In genomic region chr16:85729452-85729851, GRCh38 we compare ENCODE assay signal across 28 cellular contexts. TPM values are rescaled to one million over a fixed set of nuclear protein-coding genes. Genes with fewer than 3 reads are reported as not detected.
DNase-seq lines count a peak whose midpoint lies in the region; ATAC-seq, FAIRE-seq and TF ChIP-seq lines count a peak whose summit lies in the region.
"Had no signal": no experiment of that assay in that cellular context is flagged by ENCODE, and none has a peak within 500 bp of the region (broad histone marks: within the 10 kb centered on the region; RNA-seq: fewer than 3 reads in every experiment).

No MANE protein-coding gene starts in this region.

- H3K4me3 Mint-ChIP-seq in astrocyte (ENCODE audit: unreplicated experiment) (no peak overlapping the region), naive B cell (no peak overlapping the region)
- no peak overlapping the region for H3K4me3 Mint-ChIP-seq in CD4-positive, alpha-beta T cell
- H3K4me3 Mint-ChIP-seq in activated T-cell treated with anti-CD3 and anti-CD28 coated beads, Interleukin-2, amount 50 U/mL, for 72 hours, result no peak overlapping the region
- H3K4me3 Mint-ChIP-seq: activated naive CD8-positive, alpha-beta T cell treated with anti-CD3 and anti-CD28 coated beads, Interleukin-2, amount 10 ng/mL, durations not matched to agents 7 days and 5 days; memory B cell; natural killer cell had no signal

- POLR2A ChIA-PET in CD4-positive, alpha-beta T cell (lab: Charles Lee), result no interaction called here

- peak overlapping the region; percentile 57 for H2AFZ ChIP-seq in astrocyte (ENCODE audit: low read depth, low read length)

- CTCF ChIA-PET in CD4-positive, alpha-beta T cell (lab: Charles Lee), result no interaction called here

- ATAC-seq in naive B cell (ENCODE audit: low read depth in 2 of 2) (no peak), psoas muscle (no peak)
- ATAC-seq in CD4-positive, alpha-beta T cell (ENCODE audit: poor library complexity), result no peak
- ATAC-seq in activated T-cell treated with anti-CD3 and anti-CD28 coated beads, Interleukin-2, amount 50 U/mL, for 72 hours (replicated peaks in 1 of 2), result no peak
- ATAC-seq: body of pancreas, natural killer cell had no signal

- no peaks in the 10 kb centered on the region for H3K9me3 ChIP-seq in BLaER1 treated with 17β-estradiol and CSF1 and Interleukin-3, amounts not matched to agents 10 nM and 100 nM (replicated peaks in 1 of 11)
- H3K9me3 ChIP-seq in HUES64 (ENCODE audit: insufficient read depth, low read depth, low read length) (no peaks in the 10 kb centered on the region), astrocyte (ENCODE audit: insufficient read depth, low read depth, low read length) (no peaks in the 10 kb centered on the region), psoas muscle (no peaks in the 10 kb centered on the region)
- no peaks in the 10 kb centered on the region for H3K9me3 ChIP-seq in CD4-positive, alpha-beta T cell (ENCODE audit: control insufficient read depth, low read length)
- H3K9me3 ChIP-seq: body of pancreas, esophagus squamous epithelium, HAP-1, Peyer's patch, prostate gland, uterus had no signal

- no peaks in the 10 kb centered on the region for H3K79me2 ChIP-seq in astrocyte (ENCODE audit: insufficient read depth, low read length)

- H3K27me3 Mint-ChIP-seq in astrocyte (ENCODE audit: low read depth, unreplicated experiment) (peaks cover 14% of the 10 kb centered on the region), naive B cell (no peaks in the 10 kb centered on the region)
- no peaks in the 10 kb centered on the region for H3K27me3 Mint-ChIP-seq in CD4-positive, alpha-beta T cell
- H3K27me3 Mint-ChIP-seq in activated T-cell treated with anti-CD3 and anti-CD28 coated beads, Interleukin-2, amount 50 U/mL, for 72 hours (ENCODE audit: low read depth), result no peaks in the 10 kb centered on the region
- H3K27me3 Mint-ChIP-seq: activated naive CD8-positive, alpha-beta T cell treated with anti-CD3 and anti-CD28 coated beads, Interleukin-2, amount 10 ng/mL, durations not matched to agents 7 days and 5 days had no signal

- peak overlapping the region; percentile 12 to 73 (median 65); a peak in 19 of 22 replicates for H3K9ac ChIP-seq in BLaER1 treated with 17β-estradiol and CSF1 and Interleukin-3, amounts not matched to agents 10 nM and 100 nM
- H3K9ac ChIP-seq in HUES64 (ENCODE audit: low read depth, low read length), result no peak overlapping the region; the same call in 1 of the 2 replicates
- H3K9ac ChIP-seq in astrocyte (ENCODE audit: low read length), result no peak overlapping the region

- H3K4me2 ChIP-seq in BLaER1 treated with 17β-estradiol and CSF1 and Interleukin-3, amounts not matched to agents 10 nM and 100 nM, result peak overlapping the region; percentile 80 to 95 (median 85)
- H3K4me2 ChIP-seq in astrocyte (ENCODE audit: low read length), result peak overlapping the region; percentile 6

- H3K4me1 ChIP-seq in BLaER1 treated with 17β-estradiol and CSF1 and Interleukin-3, amounts not matched to agents 10 nM and 100 nM, result peaks cover 37 to 70% (median 66%) of the 10 kb centered on the region in 10 experiments
- H3K4me1 ChIP-seq in HUES64 (ENCODE audit: insufficient read depth, low read length), result peaks cover 14% of the 10 kb centered on the region
- peaks cover 8% of the 10 kb centered on the region for H3K4me1 ChIP-seq in astrocyte (ENCODE audit: insufficient read depth, low read length)
- no peaks in the 10 kb centered on the region for H3K4me1 ChIP-seq in psoas muscle
- H3K4me1 ChIP-seq: esophagus squamous epithelium, HAP-1, Peyer's patch, prostate gland, uterus had no signal

- FAIRE-seq in astrocyte (lab: Jason Lieb, UNC), result no peak

- H3K4me1 Mint-ChIP-seq in astrocyte (ENCODE audit: low read depth, unreplicated experiment) (no peaks in the 10 kb centered on the region), naive B cell (peaks cover 32 to 39% (median 39%) of the 10 kb centered on the region in 3 donors)
- peaks cover 14% of the 10 kb centered on the region for H3K4me1 Mint-ChIP-seq in CD4-positive, alpha-beta T cell (ENCODE audit: low read depth)
- no peaks in the 10 kb centered on the region for H3K4me1 Mint-ChIP-seq in activated T-cell treated with anti-CD3 and anti-CD28 coated beads, Interleukin-2, amount 50 U/mL, for 72 hours (ENCODE audit: low read depth)
- H3K4me1 Mint-ChIP-seq: activated naive CD8-positive, alpha-beta T cell treated with anti-CD3 and anti-CD28 coated beads, Interleukin-2, amount 10 ng/mL, durations not matched to agents 7 days and 5 days; natural killer cell had no signal

- no peaks in the 10 kb centered on the region for H3K27me3 ChIP-seq in BLaER1 treated with 17β-estradiol and CSF1 and Interleukin-3, amounts not matched to agents 10 nM and 100 nM
- H3K27me3 ChIP-seq in HUES64 (ENCODE audit: insufficient read depth, low read length), result no peaks in the 10 kb centered on the region
- H3K27me3 ChIP-seq in astrocyte (ENCODE audit: insufficient read depth, low read length), result no peaks in the 10 kb centered on the region
- H3K27me3 ChIP-seq in psoas muscle (ENCODE audit: insufficient read depth in 3 of 3, low read length in 2 of 3), result peaks cover 0 to 7% (median 0%) of the 10 kb centered on the region in 3 donors
- H3K27me3 ChIP-seq in CD4-positive, alpha-beta T cell (ENCODE audit: control insufficient read depth, insufficient read depth, low read length), result no peaks in the 10 kb centered on the region
- H3K27me3 ChIP-seq: body of pancreas, Peyer's patch, uterus had no signal

- no peak for TF ChIP-seq CTCF in astrocyte (IDR thresholded peaks at IDR 0.05; ENCODE audit: insufficient read depth, low read depth, low read length)
- TF ChIP-seq CTCF in psoas muscle (IDR thresholded peaks at IDR 0.05), result no peak
- TF ChIP-seq CTCF in CD4-positive, alpha-beta T cell (IDR thresholded peaks at IDR 0.05), result no peak

- no peaks in the 10 kb centered on the region for H4K20me1 ChIP-seq in BLaER1 treated with 17β-estradiol and CSF1 and Interleukin-3, amounts not matched to agents 10 nM and 100 nM
- peaks cover 3% of the 10 kb centered on the region for H4K20me1 ChIP-seq in astrocyte (ENCODE audit: insufficient read depth, low read length)

- peak overlapping the region; percentile 20 to 83 (median 69); a peak in 20 of 22 replicates for H3K27ac ChIP-seq in BLaER1 treated with 17β-estradiol and CSF1 and Interleukin-3, amounts not matched to agents 10 nM and 100 nM
- H3K27ac ChIP-seq in HUES64 (ENCODE audit: low read depth, low read length), result peak overlapping the region; percentile 39; the same call in 1 of the 2 replicates
- H3K27ac ChIP-seq in astrocyte (ENCODE audit: low read depth, low read length), result no peak overlapping the region
- no peak overlapping the region for H3K27ac ChIP-seq in psoas muscle
- no peak overlapping the region for H3K27ac ChIP-seq in CD4-positive, alpha-beta T cell (ENCODE audit: low read depth, low read length)
- H3K27ac ChIP-seq: body of pancreas, esophagus squamous epithelium, Peyer's patch, prostate gland, SK-N-MC, uterus had no signal

- peak overlapping the region in 8 of 10 experiments; percentile 2 to 55 (median 14); a peak in 8 of 20 replicates for H3K4me3 ChIP-seq in BLaER1 treated with 17β-estradiol and CSF1 and Interleukin-3, amounts not matched to agents 10 nM and 100 nM
- H3K4me3 ChIP-seq in HUES64 (ENCODE audit: low read length) (no peak overlapping the region), astrocyte (ENCODE audit: insufficient read depth, low read depth, low read length) (no peak overlapping the region), psoas muscle (no peak overlapping the region)
- H3K4me3 ChIP-seq: body of pancreas, esophagus squamous epithelium, HAP-1, Peyer's patch, prostate gland, SK-N-MC, uterus had no signal

- H3K9me3 Mint-ChIP-seq in astrocyte (ENCODE audit: unreplicated experiment) (peaks cover 3% of the 10 kb centered on the region), naive B cell (no peaks in the 10 kb centered on the region)
- H3K9me3 Mint-ChIP-seq in CD4-positive, alpha-beta T cell, result no peaks in the 10 kb centered on the region
- no peaks in the 10 kb centered on the region for H3K9me3 Mint-ChIP-seq in activated T-cell treated with anti-CD3 and anti-CD28 coated beads, Interleukin-2, amount 50 U/mL, for 72 hours
- H3K9me3 Mint-ChIP-seq: activated naive CD8-positive, alpha-beta T cell treated with anti-CD3 and anti-CD28 coated beads, Interleukin-2, amount 10 ng/mL, durations not matched to agents 7 days and 5 days; activated T-helper 2 cell treated with anti-CD3 and anti-CD28 coated beads, Interferon-gamma antibody, Interleukin-2, Interleukin-4, amounts not matched to agents 10 μg/mL and 5 μg/mL and 100 μg/mL, durations not matched to agents 14 hours and 24 hours and 36 hours; memory B cell; natural killer cell had no signal

- no peak overlapping the region for H3K27ac Mint-ChIP-seq in astrocyte (ENCODE audit: unreplicated experiment)
- peak overlapping the region in 4 of 6 donors; percentile 6 to 88 (median 67) for H3K27ac Mint-ChIP-seq in naive B cell
- no peak overlapping the region for H3K27ac Mint-ChIP-seq in CD4-positive, alpha-beta T cell
- no peak overlapping the region for H3K27ac Mint-ChIP-seq in activated T-cell treated with anti-CD3 and anti-CD28 coated beads, Interleukin-2, amount 50 U/mL, for 72 hours
- H3K27ac Mint-ChIP-seq: activated naive CD8-positive, alpha-beta T cell treated with anti-CD3 and anti-CD28 coated beads, Interleukin-2, amount 10 ng/mL, durations not matched to agents 7 days and 5 days; activated T-helper 2 cell treated with anti-CD3 and anti-CD28 coated beads, Interferon-gamma antibody, Interleukin-2, Interleukin-4, amounts not matched to agents 10 μg/mL and 5 μg/mL and 100 μg/mL, durations not matched to agents 14 hours and 24 hours and 36 hours; memory B cell; natural killer cell had no signal

- intact Hi-C loops in psoas muscle (cut with DNase I), result no loop called here
- intact Hi-C loops in CD4-positive, alpha-beta T cell (cut with DNase I, micrococcal nuclease), result no loop called here

- H3K36me3 Mint-ChIP-seq in astrocyte (ENCODE audit: low read depth, unreplicated experiment), result peaks cover 11% of the 10 kb centered on the region
- peaks cover 4 to 21% of the 10 kb centered on the region in 2 donors for H3K36me3 Mint-ChIP-seq in naive B cell
- peaks cover 6% of the 10 kb centered on the region for H3K36me3 Mint-ChIP-seq in CD4-positive, alpha-beta T cell (ENCODE audit: low read depth)
- H3K36me3 Mint-ChIP-seq in activated T-cell treated with anti-CD3 and anti-CD28 coated beads, Interleukin-2, amount 50 U/mL, for 72 hours (ENCODE audit: insufficient read depth in 2 of 2), result no peaks in the 10 kb centered on the region
- H3K36me3 Mint-ChIP-seq: activated naive CD8-positive, alpha-beta T cell treated with anti-CD3 and anti-CD28 coated beads, Interleukin-2, amount 10 ng/mL, durations not matched to agents 7 days and 5 days; natural killer cell had no signal

- H3K36me3 ChIP-seq in BLaER1 treated with 17β-estradiol and CSF1 and Interleukin-3, amounts not matched to agents 10 nM and 100 nM, result peaks cover 0 to 25% (median 0%) of the 10 kb centered on the region in 11 experiments; a peak in 8 of 22 replicates
- H3K36me3 ChIP-seq in HUES64 (ENCODE audit: insufficient read depth, low read length) (no peaks in the 10 kb centered on the region), astrocyte (ENCODE audit: insufficient read depth, low read length) (no peaks in the 10 kb centered on the region), psoas muscle (ENCODE audit: insufficient read depth in 1 of 2, low read depth in 1 of 2) (no peaks in the 10 kb centered on the region)
- H3K36me3 ChIP-seq: esophagus squamous epithelium, HAP-1, Peyer's patch, prostate gland, uterus had no signal

- whole genome bisulfite sequencing in HUES64, result 71% methylated on average over 4 of the region's 4 CpGs
- 39 to 48% (median 41%) methylated on average over 4 of the region's 4 CpGs for WGBS in psoas muscle, 3 donors

- DNase-seq in astrocyte (ENCODE audit: low read depth) (peak; percentile 14), naive B cell (no peak), GM03348 (ENCODE audit: low spot score) (no peak), psoas muscle (no peak)
- no peak for DNase-seq in CD4-positive, alpha-beta T cell
- no peak for DNase-seq in activated T-cell treated with anti-CD3 and anti-CD28 coated beads, Interleukin-2, amount 50 U/mL, for 72 hours
- DNase-seq: activated CD4-positive, alpha-beta T cell treated with anti-CD3 and anti-CD28 coated beads, Interleukin-2, amount 50 U/mL, for 4 hours; activated CD8-positive, alpha-beta memory T cell treated with anti-CD3 and anti-CD28 coated beads, Interleukin-2, amount 50 U/mL, for 4 hours; activated naive CD8-positive, alpha-beta T cell treated with anti-CD3 and anti-CD28 coated beads, Interleukin-2, amount 10 ng/mL, durations not matched to agents 7 days and 5 days; body of pancreas; DMS153; esophagus squamous epithelium; GF-D8; left cardiac atrium; natural killer cell; NCI-H1092; NCI-H446 treated with DMSO at 0.1 percent for 48 hours; NK-92 treated with Interleukin-12 subunit alpha and Interleukin-12 subunit beta, amount 100 ng/mL, for 24 hours; Peyer's patch; T-helper 2 cell; uterus had no signal

RNA-seq across cellular contexts. Expression of gene C16orf74, which starts 21.4 kb away (rescaled TPM):
- polyA plus RNA-seq in HUES64 (2013, experiment 1 of 2), result 2.8 TPM
- 3.6 TPM for polyA plus RNA-seq in HUES64 (2013, experiment 2 of 2)
- total RNA-seq in astrocyte (2.6 and 4.7 TPM in 2 replicates), psoas muscle (under 1 TPM in 2 of 4 donors, not detected in 2; 0.21 to 0.75 TPM)
- polyA plus RNA-seq in naive B cell (ENCODE audit: low read depth in 6 of 6) (100 to 1,000 TPM; 106 to 243 (median 143) TPM), psoas muscle (1 to 10 TPM in 1 of 3 donors, under 1 TPM in 2; 0.13 to 3.8 (median 0.24) TPM)
- 1 to 10 TPM; 2.1 to 2.9 TPM for total RNA-seq in CD4-positive, alpha-beta T cell
- total RNA-seq in activated T-cell treated with anti-CD3 and anti-CD28 coated beads, Interleukin-2, amount 50 U/mL, for 72 hours, result 1 to 10 TPM in 1 of 2 donors, not detected in 1; 1.2 TPM
- total RNA-seq: activated T-helper 2 cell treated with anti-CD3 and anti-CD28 coated beads, Interferon-gamma antibody, Interleukin-2, Interleukin-4, amounts not matched to agents 10 μg/mL and 5 μg/mL and 100 μg/mL, durations not matched to agents 14 hours and 24 hours and 36 hours had no signal

RNA-seq across cellular contexts. Expression of gene GINS2, which starts 40.7 kb away (rescaled TPM):
- polyA plus RNA-seq in HUES64 (2013, experiment 1 of 2), result 37.1 TPM
- 36.0 TPM for polyA plus RNA-seq in HUES64 (2013, experiment 2 of 2)
- total RNA-seq in astrocyte (2.2 and 3.4 TPM in 2 replicates), psoas muscle (1 to 10 TPM; 1.5 to 2.0 (median 1.7) TPM)
- polyA plus RNA-seq in naive B cell (ENCODE audit: low read depth in 6 of 6) (1 to 10 TPM in 4 of 6 donors, under 1 TPM in 1, not detected in 1; 0.54 to 2.0 (median 1.3) TPM), psoas muscle (1 to 10 TPM in 2 of 3 donors, under 1 TPM in 1; 0.93 to 1.2 (median 1.0) TPM)
- 1 to 10 TPM; 1.1 to 1.4 TPM for total RNA-seq in CD4-positive, alpha-beta T cell
- total RNA-seq in activated T-cell treated with anti-CD3 and anti-CD28 coated beads, Interleukin-2, amount 50 U/mL, for 72 hours, result 10 to 100 TPM; 32.6 to 55.6 TPM

Comparison
In these comparisons a context has a peak if more than half of its experiments do, and no peak if none do; other contexts are left out.
1. H3K27ac ChIP-seq: peak in BLaER1 treated with 17β-estradiol and CSF1 and Interleukin-3, amounts not matched to agents 10 nM and 100 nM (11 of 11) and HUES64 (single experiment); none in astrocyte (single experiment), psoas muscle (single experiment) and CD4-positive, alpha-beta T cell (single experiment).
2. H3K4me3 ChIP-seq: peak in BLaER1 treated with 17β-estradiol and CSF1 and Interleukin-3, amounts not matched to agents 10 nM and 100 nM (8 of 10); none in HUES64 (single experiment), astrocyte (single experiment) and psoas muscle (single experiment).
3. H3K9ac ChIP-seq: peak in BLaER1 treated with 17β-estradiol and CSF1 and Interleukin-3, amounts not matched to agents 10 nM and 100 nM (11 of 11); none in HUES64 (single experiment) and astrocyte (single experiment).
4. H3K27ac Mint-ChIP-seq: peak in naive B cell (4 of 6); none in astrocyte (single experiment), CD4-positive, alpha-beta T cell (single experiment) and activated T-cell treated with anti-CD3 and anti-CD28 coated beads, Interleukin-2, amount 50 U/mL, for 72 hours (single experiment).